ENCODE assay signal across 14 cellular contexts in the genomic region with DNA sequence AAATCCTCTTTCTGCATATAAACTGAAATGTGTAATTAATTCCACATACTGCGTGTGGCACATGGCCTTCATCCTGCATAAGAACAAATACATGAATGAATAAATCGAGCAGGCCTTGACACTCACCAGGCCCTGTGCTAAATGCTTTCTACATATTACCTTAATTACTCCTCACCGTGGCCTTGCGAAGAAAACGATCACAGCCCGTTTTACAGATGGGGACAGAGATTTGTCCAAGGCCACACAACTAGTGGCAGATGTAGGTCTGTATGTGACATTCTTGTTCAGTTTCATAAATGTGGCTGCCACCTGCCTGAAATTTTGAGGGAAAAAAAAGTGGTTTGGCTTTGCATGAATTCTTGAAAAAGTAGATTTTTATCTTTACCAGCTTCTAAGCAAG. TPM values are rescaled to one million over a fixed set of nuclear protein-coding genes. Genes with fewer than 3 reads are reported as not detected.
DNase-seq lines count a peak whose midpoint lies in the region; ATAC-seq and TF ChIP-seq lines count a peak whose summit lies in the region.
"Had no signal": no experiment of that assay in that cellular context is flagged by ENCODE, and none has a peak within 500 bp of the region (broad histone marks: within the 10 kb centered on the region; RNA-seq: fewer than 3 reads in every experiment).

No MANE protein-coding gene starts in this region.

- H3F3A ChIP-seq in SK-N-SH (replicated peaks; ENCODE audit: insufficient read depth), result peaks cover 5% of the 10 kb centered on the region

- no peak overlapping the region for H2BK5ac ChIP-seq in IMR-90 (ENCODE audit: low read depth, low read length, poor library complexity, severe bottlenecking)

- 0 out of 4 replicates have a peak, but pooled peaks of 1 of the 2 experiments have one; percentile 5 for TF ChIP-seq EP300 in SK-N-SH (IDR thresholded peaks at IDR 0.05; ENCODE audit: borderline replicate concordance in 1 of 2, low read depth in 1 of 2, low read length in 1 of 2)

- 0 out of 2 replicates have a peak overlapping the region, but pooled peaks have one; percentile 77 for H3K23ac ChIP-seq in IMR-90 (ENCODE audit: low read depth, low read length)

- H3K9me1 ChIP-seq in IMR-90 (ENCODE audit: insufficient read depth, low read length), result peaks cover 9% of the 10 kb centered on the region

- H4K20me1 ChIP-seq in IMR-90 (ENCODE audit: insufficient read depth, low read length) (no peaks in the 10 kb centered on the region), SK-N-SH (ENCODE audit: insufficient read depth) (no peaks in the 10 kb centered on the region)

- intact Hi-C loops in A673 (cut with micrococcal nuclease; ENCODE audit: unreplicated experiment), result loop anchor here (5.0 kb wide), 2 partner anchors 323 to 338 kb away; no protein-coding TSS in a partner anchor
- intact Hi-C loops in IMR-90 (cut with micrococcal nuclease), result no loop called here
- intact Hi-C loops in left cardiac atrium (cut with DNase I), result loop anchor here in 1 of 2 donors (5.0 kb wide), 1 partner anchor 138 kb away; no protein-coding TSS in a partner anchor

- no peak overlapping the region for H4K5ac ChIP-seq in IMR-90 (ENCODE audit: low read depth, low read length)

- TF ChIP-seq RAD21 in IMR-90 (IDR thresholded peaks at IDR 0.05; ENCODE audit: low read length) (no peak), SK-N-SH (IDR thresholded peaks at IDR 0.05; ENCODE audit: low read length) (no peak; the same call in 1 of the 2 replicates)

- H2BK20ac ChIP-seq in IMR-90 (ENCODE audit: low read depth, low read length), result no peak overlapping the region; the same call in 1 of the 2 replicates

- dilution Hi-C loops in IMR-90 (cut with HindIII; ENCODE audit: low sequenced_read_pairs, unreplicated experiment), result no loop called here

- peaks cover 11% of the 10 kb centered on the region for H3K27me3 Mint-ChIP-seq in neural crest cell (ENCODE audit: low read depth)

- DNase-seq in A673 (ENCODE audit: low spot score) (no peak), IMR-90 (no peak), SK-N-SH (peak; percentile 20), neural crest cell (ENCODE audit: low read depth, low spot score) (no peak), ACHN (no peak), left cardiac atrium (no peak)
- DNase-seq: BE2C, DMS153, DND-41, GDM1, HCEC 1CT had no signal

- no peak overlapping the region; the same call in 1 of the 2 replicates for H2BK120ac ChIP-seq in IMR-90 (ENCODE audit: low read depth, low read length)

- no peaks in the 10 kb centered on the region for H3K9me2 ChIP-seq in SK-N-SH

- no peak overlapping the region for H3K18ac ChIP-seq in IMR-90 (ENCODE audit: low read depth, low read length)

- H4K8ac ChIP-seq in IMR-90 (ENCODE audit: low read depth in 2 of 2, low read length in 2 of 2), result peak overlapping the region in 1 of 2 experiments; percentile 9; a peak in 2 of 4 replicates

- H3K4me1 Mint-ChIP-seq in neural crest cell, result peaks cover 32% of the 10 kb centered on the region

- H3K4me3 ChIP-seq in A673 (ENCODE audit: low read depth, low read length, poor library complexity, severe bottlenecking) (no peak overlapping the region), IMR-90 (ENCODE audit: insufficient read depth, low read depth, low read length) (no peak overlapping the region), SK-N-SH (ENCODE audit: low read depth in 2 of 2, low read length in 1 of 2) (no peak overlapping the region)

- ATAC-seq in IMR-90 (ENCODE audit: low read depth), result no peak
- ATAC-seq in HG03175 (IDR thresholded peaks at IDR 0.05; ENCODE audit: unreplicated experiment), result no peak
- no peak for ATAC-seq in left cardiac atrium

- in situ Hi-C loops in IMR-90 (cut with MboI; ENCODE audit: low sequenced_read_pairs), result loop anchor here (10.0 kb wide), 1 partner anchor 190 kb away; no protein-coding TSS in a partner anchor
- in situ Hi-C loops in ACHN (cut with HindIII; ENCODE audit: low pct_ligation_motif_present, low pct_unique_long_range_greater_than_20kb, low sequenced_read_pairs), result no loop called here

- POLR2A ChIA-PET in A673 (lab: Charles Lee; ENCODE audit: low non-redundant PET) (no interaction called here), IMR-90 (lab: Charles Lee; ENCODE audit: unreplicated experiment) (no interaction called here), SK-N-SH (lab: Yijun Ruan, JAX) (no interaction called here)

- BruUV-seq in A673 (replicated peaks; lab: Mats Ljungman, UMichigan) (no TSS peak), IMR-90 (replicated peaks; lab: Mats Ljungman, UMichigan) (no TSS peak)

- no peak overlapping the region; the same call in 2 of the 3 replicates for H2BK15ac ChIP-seq in IMR-90 (ENCODE audit: low read depth, low read length)

- peak overlapping the region; percentile 98; the same call in 1 of the 2 replicates for H3K14ac ChIP-seq in IMR-90 (replicated peaks; ENCODE audit: low read depth, low read length)

- no peak overlapping the region for H2AFZ ChIP-seq in IMR-90 (replicated peaks; ENCODE audit: low read length, poor library complexity)
- H2AFZ ChIP-seq in SK-N-SH (ENCODE audit: low read depth), result no peak overlapping the region

- H3K36me3 Mint-ChIP-seq in neural crest cell (ENCODE audit: low read depth), result no peaks in the 10 kb centered on the region
- H3K36me3 Mint-ChIP-seq: CD4-positive, alpha-beta memory T cell; IgD-negative memory B cell had no signal

- H3K9me3 ChIP-seq in A673 (ENCODE audit: low read depth, low read length, poor library complexity, severe bottlenecking), result peaks cover 1% of the 10 kb centered on the region
- H3K9me3 ChIP-seq in IMR-90 (ENCODE audit: control insufficient read depth, insufficient read depth, low read length), result no peaks in the 10 kb centered on the region
- H3K9me3 ChIP-seq in SK-N-SH, result no peaks in the 10 kb centered on the region
- H3K9me3 ChIP-seq: BE2C had no signal

- TF ChIP-seq POLR2A in IMR-90 (IDR thresholded peaks at IDR 0.05; ENCODE audit: low read depth, low read length), result no peak

- peaks cover 0 to 26% of the 10 kb centered on the region in 2 experiments; a peak in 2 of 4 replicates for H3K79me1 ChIP-seq in IMR-90 (ENCODE audit: low read depth in 1 of 2, low read length in 2 of 2)

- TF ChIP-seq CTCF in A673 (conservative IDR thresholded peaks at IDR 0.05; ENCODE audit: low read depth, low read length) (no peak), IMR-90 (conservative IDR thresholded peaks at IDR 0.05; ENCODE audit: low read depth, low read length) (no peak), SK-N-SH (IDR thresholded peaks at IDR 0.05) (no peak), neural crest cell (conservative IDR thresholded peaks at IDR 0.05) (no peak)

- no peak overlapping the region for H3K56ac ChIP-seq in IMR-90 (ENCODE audit: extremely low read depth, insufficient read depth, low read length)

- H3K27ac Mint-ChIP-seq in neural crest cell (ENCODE audit: unreplicated experiment), result no peak overlapping the region
- H3K27ac Mint-ChIP-seq: CD4-positive, alpha-beta memory T cell had no signal

- no peak overlapping the region for H2AK9ac ChIP-seq in IMR-90 (replicated peaks; ENCODE audit: low read depth, low read length, poor library complexity)

- peak overlapping the region; percentile 70; the same call in 1 of the 2 replicates for H2AK5ac ChIP-seq in IMR-90 (ENCODE audit: low read depth, low read length)

- H3K27ac ChIP-seq in A673 (ENCODE audit: low read depth, low read length, poor library complexity, severe bottlenecking) (peak overlapping the region; percentile 99), IMR-90 (ENCODE audit: insufficient read depth, low read length) (no peak overlapping the region), SK-N-SH (ENCODE audit: low read depth in 2 of 2, low read length in 1 of 2) (peak overlapping the region in 1 of 2 experiments; percentile 73; a peak in 2 of 4 replicates)

- no CpG with 5 or more reads among the region's 6 CpGs for WGBS in IMR-90 (ENCODE audit: extremely low coverage in 2 of 2, insufficient read length in 1 of 2), 2 experiments
- 65% methylated on average over 6 of the region's 6 CpGs for WGBS in SK-N-SH (ENCODE audit: low lambda C conversion rate)

- CTCF ChIA-PET in A673 (lab: Charles Lee) (interaction anchor here (1.1 kb wide), 1 partner anchor 14 kb away, joined by 4 read pairs; no protein-coding TSS in a partner anchor), IMR-90 (lab: Yijun Ruan, JAX) (no interaction called here), SK-N-SH (lab: Yijun Ruan, JAX) (interaction anchor here (0.6 to 1.3 kb wide), 4 partner anchors 7 to 534 kb away, joined by 3 to 4 read pairs (median 4); no protein-coding TSS in a partner anchor)

- H4K91ac ChIP-seq in IMR-90 (ENCODE audit: insufficient read depth, low read depth, low read length), result no peak overlapping the region

- H3K4me1 ChIP-seq in A673 (ENCODE audit: insufficient read depth, low read length, poor library complexity, severe bottlenecking), result peaks cover 30% of the 10 kb centered on the region
- H3K4me1 ChIP-seq in IMR-90 (ENCODE audit: control insufficient read depth, insufficient read depth, low read length), result peaks cover 5% of the 10 kb centered on the region
- peaks cover 0 to 34% of the 10 kb centered on the region in 2 experiments; a peak in 2 of 4 replicates for H3K4me1 ChIP-seq in SK-N-SH (ENCODE audit: control insufficient read depth in 1 of 2, insufficient read depth in 2 of 2, low read depth in 1 of 2, low read length in 1 of 2)

- H3K4me2 ChIP-seq in IMR-90 (ENCODE audit: low read depth, low read length) (no peak overlapping the region), SK-N-SH (no peak overlapping the region)

- H3K4me3 Mint-ChIP-seq in neural crest cell, result peak overlapping the region; percentile 89

- no peaks in the 10 kb centered on the region for H3K9me3 Mint-ChIP-seq in neural crest cell
- H3K9me3 Mint-ChIP-seq: IgD-negative memory B cell had no signal

- H3K9ac ChIP-seq in IMR-90 (ENCODE audit: low read depth, low read length), result no peak overlapping the region
- H3K9ac ChIP-seq in SK-N-SH, result no peak overlapping the region

- H3K36me3 ChIP-seq in A673 (ENCODE audit: insufficient read depth, low read length, poor library complexity, severe bottlenecking), result no peaks in the 10 kb centered on the region
- no peaks in the 10 kb centered on the region for H3K36me3 ChIP-seq in IMR-90 (ENCODE audit: control insufficient read depth, insufficient read depth, low read length)
- no peaks in the 10 kb centered on the region for H3K36me3 ChIP-seq in SK-N-SH (replicated peaks in 1 of 2; ENCODE audit: control insufficient read depth in 1 of 2, insufficient read depth in 2 of 2, low read length in 1 of 2)
- H3K36me3 ChIP-seq: BE2C had no signal

- H3K27me3 ChIP-seq in A673 (replicated peaks; ENCODE audit: insufficient read depth, low read depth, low read length, poor library complexity) (no peaks in the 10 kb centered on the region), IMR-90 (ENCODE audit: control insufficient read depth, insufficient read depth, low read length) (no peaks in the 10 kb centered on the region), SK-N-SH (ENCODE audit: insufficient read depth) (no peaks in the 10 kb centered on the region)
- H3K27me3 ChIP-seq: BE2C had no signal

- peaks cover 12% of the 10 kb centered on the region for H3K79me2 ChIP-seq in SK-N-SH (ENCODE audit: insufficient read depth)

- H3K4ac ChIP-seq in IMR-90 (ENCODE audit: low read depth, low read length), result no peak overlapping the region

RNA-seq across cellular contexts. Expression of gene CCND1, which starts 5.7 kb away (rescaled TPM):
- 2,517 and 2,519 TPM in 2 replicates for total RNA-seq in A673 (2021)
- total RNA-seq in IMR-90 (2012; rRNA removed), result 717 and 748 TPM in 2 replicates
- polyA plus RNA-seq in IMR-90 (2012; rRNA removed), result 481 and 872 TPM in 2 replicates
- 498 and 688 TPM in 2 replicates for polyA plus RNA-seq in IMR-90 (2012; cell fraction: cytosol; rRNA removed)
- 405 and 823 TPM in 2 replicates for polyA plus RNA-seq in IMR-90 (2012; cell fraction: nucleus; rRNA removed; ENCODE audit: low replicate concordance)
- 242 and 285 TPM in 2 replicates for polyA plus RNA-seq in SK-N-SH (2012; rRNA removed)
- polyA plus RNA-seq in SK-N-SH (2012; cell fraction: cytosol; rRNA removed), result 196 and 213 TPM in 2 replicates
- 319 and 430 TPM in 2 replicates for polyA plus RNA-seq in SK-N-SH (2012; cell fraction: nucleus; rRNA removed)
- total RNA-seq in neural crest cell, result 344 and 350 TPM in 2 replicates
- total RNA-seq in left cardiac atrium, result 100 to 1,000 TPM; 150 to 169 TPM

RNA-seq across cellular contexts. Expression of gene LTO1, which starts 39.9 kb away (rescaled TPM):
- total RNA-seq in A673 (2021), result 52.8 and 56.0 TPM in 2 replicates
- total RNA-seq in IMR-90 (2012; rRNA removed), result 8.2 and 16.7 TPM in 2 replicates
- polyA plus RNA-seq in IMR-90 (2012; rRNA removed), result 18.8 and 23.5 TPM in 2 replicates
- polyA plus RNA-seq in IMR-90 (2012; cell fraction: cytosol; rRNA removed), result 14.0 and 16.6 TPM in 2 replicates
- 58.0 and 79.5 TPM in 2 replicates for polyA plus RNA-seq in IMR-90 (2012; cell fraction: nucleus; rRNA removed; ENCODE audit: low replicate concordance)
- polyA plus RNA-seq in SK-N-SH (2012; rRNA removed), result 30.8 and 33.1 TPM in 2 replicates
- polyA plus RNA-seq in SK-N-SH (2012; cell fraction: cytosol; rRNA removed), result 27.2 and 30.5 TPM in 2 replicates
- polyA plus RNA-seq in SK-N-SH (2012; cell fraction: nucleus; rRNA removed), result 93.5 and 102 TPM in 2 replicates
- total RNA-seq in neural crest cell, result 24.7 and 26.6 TPM in 2 replicates
- 10 to 100 TPM; 10.5 to 12.1 TPM for total RNA-seq in left cardiac atrium
